Comparison of ENCODE assay signal across 15 cellular contexts in genomic region chr2:23803275-23803964, GRCh38.
DNase-seq lines count a peak whose midpoint lies in the region; ATAC-seq and TF ChIP-seq lines count a peak whose summit lies in the region.
"Had no signal": no experiment of that assay in that cellular context is flagged by ENCODE, and none has a peak within 500 bp of the region (broad histone marks: within the 10 kb centered on the region; RNA-seq: fewer than 3 reads in every experiment).

No MANE protein-coding gene starts in this region.

- no peak overlapping the region for H3K4me3 Mint-ChIP-seq in nephron progenitor cell
- H3K4me3 Mint-ChIP-seq: CD4-positive, alpha-beta memory T cell had no signal

- ATAC-seq in GM18870 (IDR thresholded peaks at IDR 0.05; ENCODE audit: unreplicated experiment) (no peak), gastroesophageal sphincter (no peak)

- 43 to 75% methylated on average over 4 to 5 of the region's 5 CpGs for WGBS in gastroesophageal sphincter (ENCODE audit: low coverage in 1 of 2), 2 donors

- H3K9me3 ChIP-seq in gastroesophageal sphincter = no peaks in the 10 kb centered on the region
- H3K9me3 ChIP-seq: adrenal gland, sigmoid colon had no signal

- no peaks in the 10 kb centered on the region for H3K27me3 Mint-ChIP-seq in nephron progenitor cell (ENCODE audit: low read depth, poor library complexity)
- H3K27me3 Mint-ChIP-seq: CD4-positive, alpha-beta memory T cell had no signal

- no peak for TF ChIP-seq EP300 in gastroesophageal sphincter (IDR thresholded peaks at IDR 0.05)

- peaks cover 0 to 8% of the 10 kb centered on the region in 2 donors for H3K36me3 ChIP-seq in gastroesophageal sphincter
- H3K36me3 ChIP-seq: adrenal gland, sigmoid colon had no signal

- peaks cover 3 to 31% (median 8%) of the 10 kb centered on the region in 3 donors for H3K4me1 ChIP-seq in gastroesophageal sphincter

- no peaks in the 10 kb centered on the region for H3K9me3 Mint-ChIP-seq in nephron progenitor cell
- H3K9me3 Mint-ChIP-seq: CD4-positive, alpha-beta memory T cell had no signal

- peaks cover 19% of the 10 kb centered on the region for H3K36me3 Mint-ChIP-seq in nephron progenitor cell (ENCODE audit: low read depth)

- H3K4me3 ChIP-seq in gastroesophageal sphincter = no peak overlapping the region
- H3K4me3 ChIP-seq: adrenal gland, sigmoid colon had no signal

- peaks cover 5% of the 10 kb centered on the region for H3K4me1 Mint-ChIP-seq in nephron progenitor cell

- peak overlapping the region; percentile 44 for H3K27ac Mint-ChIP-seq in nephron progenitor cell

- no peaks in the 10 kb centered on the region for H3K27me3 ChIP-seq in gastroesophageal sphincter
- H3K27me3 ChIP-seq: adrenal gland, sigmoid colon had no signal

- TF ChIP-seq POLR2A in gastroesophageal sphincter (IDR thresholded peaks at IDR 0.05) = no peak

- TF ChIP-seq CTCF in nephron progenitor cell (IDR thresholded peaks at IDR 0.05) (no peak), gastroesophageal sphincter (IDR thresholded peaks at IDR 0.05) (no peak)

- H3K27ac ChIP-seq in epithelial cell of prostate (peak overlapping the region; percentile 34), gastroesophageal sphincter (peak overlapping the region in 1 of 4 donors; percentile 33)
- H3K27ac ChIP-seq: adrenal gland, VCaP had no signal

- DNase-seq in Daoy (ENCODE audit: low read depth) (peak; percentile 9), M059J (ENCODE audit: low read depth) (peak; percentile 58), epithelial cell of prostate (ENCODE audit: low read depth, low spot score) (no peak), nephron progenitor cell (no peak), T1000 (lab: John Stamatoyannopoulos, UW) (no peak), retina (no peak)
- DNase-seq: CD4-positive, alpha-beta memory T cell; NCI-H1105; NCI-H748 treated with DMSO at 0.1 percent for 48 hours; SIG-M5; sigmoid colon had no signal

Comparison
In these comparisons a context has a peak if more than half of its experiments do, and no peak if none do; other contexts are left out.
1. DNase-seq: peak in Daoy (single experiment) and M059J (single experiment); none in epithelial cell of prostate (single experiment), nephron progenitor cell (single experiment), T1000 (single experiment) and retina (single experiment).